Comparison of ENCODE assay signal across 14 cellular contexts in the genomic region with DNA sequence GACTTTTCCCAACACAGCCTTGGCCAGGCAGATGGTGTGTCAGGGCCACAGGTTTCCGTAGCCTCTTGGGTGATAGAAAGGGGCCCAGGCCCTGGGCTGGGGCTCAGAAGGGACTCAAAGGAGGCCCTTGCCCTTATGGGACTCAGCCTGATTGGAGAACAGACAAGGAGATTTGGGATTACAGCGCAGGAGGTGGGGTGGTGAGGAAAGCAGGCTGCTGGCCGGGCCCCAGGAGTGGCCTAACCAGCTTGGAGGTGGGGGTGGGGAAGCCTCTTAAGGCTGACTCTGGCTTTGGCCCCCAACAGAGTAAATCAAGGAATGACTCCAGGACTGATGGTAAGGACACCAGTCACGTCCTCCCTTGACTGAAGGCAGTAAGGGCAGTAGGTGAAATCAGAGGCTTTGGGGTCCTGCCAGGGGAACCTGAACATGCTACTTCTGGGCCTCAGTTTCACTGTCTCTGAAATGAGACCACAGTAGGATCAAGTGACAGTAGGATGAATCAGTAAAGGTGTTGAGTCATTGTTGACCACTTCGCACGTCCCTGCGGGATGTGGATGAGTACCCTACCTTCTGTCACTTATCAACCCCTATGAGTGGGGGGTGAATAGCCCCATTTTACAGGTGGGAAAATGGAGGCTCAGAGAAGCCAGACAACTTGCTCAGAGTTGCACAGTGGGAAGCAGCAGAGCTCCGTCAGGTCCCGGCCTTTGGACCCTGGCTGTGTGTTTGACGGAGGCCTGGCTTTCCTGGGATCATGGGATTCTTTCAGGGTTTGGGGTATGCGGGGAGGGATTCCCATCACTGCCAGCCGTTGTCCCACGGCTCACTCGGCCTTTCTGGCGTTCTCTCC. TPM values are rescaled to one million over a fixed set of nuclear protein-coding genes. Genes with fewer than 3 reads are reported as not detected.
A peak's percentile ranks its signal among the peaks of the same experiment; 100 is the strongest.
DNase-seq lines count a peak whose midpoint lies in the region; ATAC-seq, FAIRE-seq and TF ChIP-seq lines count a peak whose summit lies in the region.
"Had no signal": no experiment of that assay in that cellular context is flagged by ENCODE, and none has a peak within 500 bp of the region (broad histone marks: within the 10 kb centered on the region; RNA-seq: fewer than 3 reads in every experiment).

No MANE protein-coding gene starts in this region.

- no peak for FAIRE-seq in astrocyte (lab: Jason Lieb, UNC)
- peak; percentile 46 for FAIRE-seq in urothelium cell line (lab: Jason Lieb, UNC)
- FAIRE-seq: G401.6 had no signal

- WGBS in right cardiac atrium: 77% methylated on average over 15 of the region's 15 CpGs

- peak overlapping the region; percentile 99 for H3K4me2 ChIP-seq in astrocyte (ENCODE audit: low read length)

- peak in 1 of 3 donors; percentile 59 for DNase-seq in right cardiac atrium
- DNase-seq in cardiac septum (ENCODE audit: low spot score): no peak
- peak; percentile 56 for DNase-seq in astrocyte (ENCODE audit: low read depth)
- DNase-seq in kidney glomerular epithelial cell (lab: John Stamatoyannopoulos, UW): peak; percentile 16
- no peak for DNase-seq in urothelium cell line (ENCODE audit: low spot score)
- DNase-seq in natural killer cell treated with Interleukin-12 subunit alpha and Interleukin-12 subunit beta and Interleukin-15 and Interleukin-18, amount 100 ng/mL, for 72 hours (ENCODE audit: low spot score): no peak
- no peak for DNase-seq in NCI-H69 (lab: John Stamatoyannopoulos, UW)
- DNase-seq in stimulated activated naive CD8-positive, alpha-beta T cell treated with anti-CD3 and anti-CD28 coated beads, Interleukin-15, Interleukin-2, amounts not matched to agents 100 U/mL and 50 U/mL, for 24 hours: no peak
- DNase-seq: activated CD4-positive, alpha-beta T cell treated with anti-CD3 and anti-CD28 coated beads, Interleukin-2, amount 50 U/mL, for 1 hour; dermis blood vessel endothelial cell; midbrain; T-cell had no signal

- peaks cover 50% of the 10 kb centered on the region for H3K79me2 ChIP-seq in astrocyte (ENCODE audit: insufficient read depth, low read length)

- H3K36me3 Mint-ChIP-seq in astrocyte (ENCODE audit: low read depth, unreplicated experiment): peaks cover 4% of the 10 kb centered on the region
- no peaks in the 10 kb centered on the region for H3K36me3 Mint-ChIP-seq in natural killer cell treated with Interleukin-12 subunit alpha and Interleukin-12 subunit beta and Interleukin-15 and Interleukin-18, amount 100 ng/mL, for 72 hours
- H3K36me3 Mint-ChIP-seq: T-cell had no signal

- no peak for TF ChIP-seq CTCF in astrocyte (IDR thresholded peaks at IDR 0.05; ENCODE audit: insufficient read depth, low read depth, low read length)

- H3K27me3 Mint-ChIP-seq in astrocyte (ENCODE audit: low read depth, unreplicated experiment): peaks cover under 1% of the 10 kb centered on the region
- peaks cover 0 to 6% of the 10 kb centered on the region in 2 donors for H3K27me3 Mint-ChIP-seq in natural killer cell treated with Interleukin-12 subunit alpha and Interleukin-12 subunit beta and Interleukin-15 and Interleukin-18, amount 100 ng/mL, for 72 hours
- H3K27me3 Mint-ChIP-seq: T-cell had no signal

- peak overlapping the region; percentile 76 for H3K4me3 Mint-ChIP-seq in astrocyte (ENCODE audit: unreplicated experiment)
- no peak overlapping the region for H3K4me3 Mint-ChIP-seq in natural killer cell treated with Interleukin-12 subunit alpha and Interleukin-12 subunit beta and Interleukin-15 and Interleukin-18, amount 100 ng/mL, for 72 hours
- H3K4me3 Mint-ChIP-seq: T-cell had no signal

- no peaks in the 10 kb centered on the region for H3K27me3 ChIP-seq in right cardiac atrium (ENCODE audit: control insufficient read depth, insufficient read depth)
- H3K27me3 ChIP-seq in astrocyte (ENCODE audit: insufficient read depth, low read length): no peaks in the 10 kb centered on the region

- H4K20me1 ChIP-seq in astrocyte (ENCODE audit: insufficient read depth, low read length): peaks cover 41% of the 10 kb centered on the region

- peaks cover 4% of the 10 kb centered on the region for H3K4me1 ChIP-seq in right cardiac atrium (ENCODE audit: control insufficient read depth, insufficient read depth, low read length)
- peaks cover 68% of the 10 kb centered on the region for H3K4me1 ChIP-seq in astrocyte (ENCODE audit: insufficient read depth, low read length)

- no peaks in the 10 kb centered on the region for H3K36me3 ChIP-seq in astrocyte (ENCODE audit: insufficient read depth, low read length)
- H3K36me3 ChIP-seq: thoracic aorta had no signal

- intact Hi-C loops in right cardiac atrium (cut with DNase I) (loop anchor here in 3 of 4 donors (10.0 kb wide), 2 partner anchors 178 to 188 kb away; no protein-coding TSS in a partner anchor), cardiac septum (cut with DNase I) (no loop called here)

- no peak overlapping the region for H2AFZ ChIP-seq in astrocyte (ENCODE audit: low read depth, low read length)

- H3K9me3 Mint-ChIP-seq in astrocyte (ENCODE audit: unreplicated experiment): no peaks in the 10 kb centered on the region
- no peaks in the 10 kb centered on the region for H3K9me3 Mint-ChIP-seq in natural killer cell treated with Interleukin-12 subunit alpha and Interleukin-12 subunit beta and Interleukin-15 and Interleukin-18, amount 100 ng/mL, for 72 hours
- H3K9me3 Mint-ChIP-seq: T-cell had no signal

- no peak overlapping the region for H3K27ac Mint-ChIP-seq in astrocyte (ENCODE audit: unreplicated experiment)
- no peak overlapping the region for H3K27ac Mint-ChIP-seq in natural killer cell treated with Interleukin-12 subunit alpha and Interleukin-12 subunit beta and Interleukin-15 and Interleukin-18, amount 100 ng/mL, for 72 hours
- H3K27ac Mint-ChIP-seq: T-cell had no signal

- H3K27ac ChIP-seq in right cardiac atrium (ENCODE audit: low read length): peak overlapping the region; percentile 10
- H3K27ac ChIP-seq in astrocyte (ENCODE audit: low read depth, low read length): peak overlapping the region; percentile 22

- H3K9me3 ChIP-seq in right cardiac atrium (ENCODE audit: control insufficient read depth, low read length) (no peaks in the 10 kb centered on the region), astrocyte (ENCODE audit: insufficient read depth, low read depth, low read length) (no peaks in the 10 kb centered on the region)
- H3K9me3 ChIP-seq: thoracic aorta had no signal

- no peak for ATAC-seq in right cardiac atrium
- ATAC-seq in natural killer cell treated with Interleukin-12 subunit alpha and Interleukin-12 subunit beta and Interleukin-15 and Interleukin-18, amount 100 ng/mL, for 72 hours: no peak
- no peak for ATAC-seq in stimulated activated naive CD8-positive, alpha-beta T cell treated with anti-CD3 and anti-CD28 coated beads, Interleukin-15, Interleukin-2, amounts not matched to agents 100 U/mL and 50 U/mL, for 24 hours
- ATAC-seq: T-cell had no signal

- peak overlapping the region; percentile 97 for H3K9ac ChIP-seq in astrocyte (ENCODE audit: low read length)

- H3K4me3 ChIP-seq in right cardiac atrium (ENCODE audit: low read length) (no peak overlapping the region), astrocyte (ENCODE audit: insufficient read depth, low read depth, low read length) (no peak overlapping the region)
- H3K4me3 ChIP-seq: thoracic aorta had no signal

- H3K4me1 Mint-ChIP-seq in astrocyte (ENCODE audit: low read depth, unreplicated experiment): peaks cover 54% of the 10 kb centered on the region
- peaks cover under 1 to 10% of the 10 kb centered on the region in 2 donors for H3K4me1 Mint-ChIP-seq in natural killer cell treated with Interleukin-12 subunit alpha and Interleukin-12 subunit beta and Interleukin-15 and Interleukin-18, amount 100 ng/mL, for 72 hours (ENCODE audit: low read depth in 2 of 2)

RNA-seq across cellular contexts. Expression of a gene that starts 4.5 kb away (rescaled TPM):
- total RNA-seq in right cardiac atrium: 1 to 10 TPM; 2.9 to 6.0 (median 3.4) TPM
- polyA plus RNA-seq in right cardiac atrium: 8.4 TPM
- total RNA-seq in cardiac septum: 4.3 TPM
- 9.1 and 9.5 TPM in 2 replicates for total RNA-seq in astrocyte
- 1 to 10 TPM in 1 of 2 donors, under 1 TPM in 1; 0.71 to 1.3 TPM for total RNA-seq in natural killer cell treated with Interleukin-12 subunit alpha and Interleukin-12 subunit beta and Interleukin-15 and Interleukin-18, amount 100 ng/mL, for 72 hours

RNA-seq across cellular contexts. Expression of a gene that starts 51.0 kb away (rescaled TPM):
- 10 to 100 TPM; 44.0 to 50.0 (median 47.1) TPM for total RNA-seq in right cardiac atrium
- polyA plus RNA-seq in right cardiac atrium: 42.8 TPM
- total RNA-seq in cardiac septum: 45.8 TPM
- total RNA-seq in astrocyte: 59.4 and 62.7 TPM in 2 replicates
- total RNA-seq in natural killer cell treated with Interleukin-12 subunit alpha and Interleukin-12 subunit beta and Interleukin-15 and Interleukin-18, amount 100 ng/mL, for 72 hours: 10 to 100 TPM; 69.9 to 79.3 TPM

Comparison
In these comparisons a context has a peak if more than half of its experiments do, and no peak if none do; other contexts are left out.
1. DNase-seq: peak in astrocyte (single experiment) and kidney glomerular epithelial cell (single experiment); none in cardiac septum (single experiment), urothelium cell line (single experiment), natural killer cell treated with Interleukin-12 subunit alpha and Interleukin-12 subunit beta and Interleukin-15 and Interleukin-18, amount 100 ng/mL, for 72 hours (single experiment), NCI-H69 (single experiment) and stimulated activated naive CD8-positive, alpha-beta T cell treated with anti-CD3 and anti-CD28 coated beads, Interleukin-15, Interleukin-2, amounts not matched to agents 100 U/mL and 50 U/mL, for 24 hours (single experiment).